ENCODE assay signal across 8 cellular contexts in genomic region chr1:229627003-229627402, GRCh38. TPM values are rescaled to one million over a fixed set of nuclear protein-coding genes. Genes with fewer than 3 reads are reported as not detected.
DNase-seq lines count a peak whose midpoint lies in the region; ATAC-seq and TF ChIP-seq lines count a peak whose summit lies in the region.

No MANE protein-coding gene starts in this region.

- H3K27ac Mint-ChIP-seq in T-helper 17 cell = peak overlapping the region; percentile 92

- no peaks in the 10 kb centered on the region for H3K27me3 ChIP-seq in gastroesophageal sphincter
- no peaks in the 10 kb centered on the region for H3K27me3 ChIP-seq in spleen (replicated peaks in 1 of 7)

- H3K4me1 Mint-ChIP-seq in T-helper 17 cell = peaks cover 41% of the 10 kb centered on the region

- no peaks in the 10 kb centered on the region for H3K27me3 Mint-ChIP-seq in T-helper 17 cell

- CTCF ChIA-PET in GM10248 (lab: Yijun Ruan, JAX) = interaction anchor here (3.2 kb wide), 1 partner anchor 10 kb away, joined by 13 read pairs; no protein-coding TSS in a partner anchor

- H3K9me3 ChIP-seq in T-helper 17 cell (ENCODE audit: control insufficient read depth, low read length, poor library complexity, severe bottlenecking) (no peaks in the 10 kb centered on the region), gastroesophageal sphincter (no peaks in the 10 kb centered on the region), spleen (no peaks in the 10 kb centered on the region)

- H3K36me3 ChIP-seq in gastroesophageal sphincter (peaks cover 0 to 4% of the 10 kb centered on the region in 2 donors), spleen (peaks cover 0 to 16% (median 0%) of the 10 kb centered on the region in 6 donors)

- POLR2A ChIA-PET in GM10248 (lab: Yijun Ruan, JAX) = interaction anchor here (0.6 kb wide), 1 partner anchor 140 kb away, joined by 5 read pairs; no protein-coding TSS in a partner anchor

- TF ChIP-seq POLR2A in gastroesophageal sphincter (IDR thresholded peaks at IDR 0.05) (no peak), spleen (IDR thresholded peaks at IDR 0.05) (no peak)

- ATAC-seq in T-helper 17 cell (no peak), gastroesophageal sphincter (no peak)

- TF ChIP-seq CTCF in gastroesophageal sphincter (IDR thresholded peaks at IDR 0.05) = no peak
- TF ChIP-seq CTCF in spleen (IDR thresholded peaks at IDR 0.05 in 8 of 11, conservative IDR thresholded peaks at IDR 0.05 in 3 of 11) = no peak
- no peak for TF ChIP-seq CTCF in GM10248 (IDR thresholded peaks at IDR 0.05; ENCODE audit: control extremely low read depth, extremely low read depth, low read depth, missing control alignments)

- H3K4me3 ChIP-seq in gastroesophageal sphincter (peak overlapping the region; percentile 80 to 83), spleen (peak overlapping the region; percentile 87 to 100 (median 94))

- H3K4me3 Mint-ChIP-seq in T-helper 17 cell = peak overlapping the region; percentile 99

- intact Hi-C loops in spleen (cut with DNase I; ENCODE audit: low total_unique reads) = loop anchor here (5.0 kb wide), 1 partner anchor 70 kb away; the partner anchor contains the start of gene ABCB10

- no peak for TF ChIP-seq EP300 in gastroesophageal sphincter (IDR thresholded peaks at IDR 0.05)

- DNase-seq in DMS153 treated with DMSO at 0.1 percent for 48 hours (lab: John Stamatoyannopoulos, UW; ENCODE audit: unreplicated experiment) (peak; percentile 21), DMS153 (lab: John Stamatoyannopoulos, UW) (no peak), T-helper 17 cell (no peak), spleen (no peak), NCI-H2107 (lab: John Stamatoyannopoulos, UW) (no peak), GM10248 (ENCODE audit: extremely low spot score) (no peak)
- DNase-seq in activated CD8-positive, alpha-beta memory T cell treated with anti-CD3 and anti-CD28 coated beads, Interleukin-2, amount 50 U/mL, for 48 hours = no peak

- H3K27ac ChIP-seq in gastroesophageal sphincter = peak overlapping the region in 2 of 4 donors; percentile 94
- peak overlapping the region in 1 of 8 donors; percentile 75 for H3K27ac ChIP-seq in spleen

- whole genome bisulfite sequencing in gastroesophageal sphincter (ENCODE audit: low coverage in 1 of 2), 2 donors = 1 to 3% methylated on average over 4 of the region's 4 CpGs
- 4 to 10% (median 6%) methylated on average over 4 of the region's 4 CpGs for WGBS in spleen, 5 donors

- peaks cover 5% of the 10 kb centered on the region for H3K36me3 Mint-ChIP-seq in T-helper 17 cell (ENCODE audit: low read depth)

- H3K4me1 ChIP-seq in gastroesophageal sphincter (peaks cover 5 to 45% (median 12%) of the 10 kb centered on the region in 3 donors), spleen (peaks cover 21 to 63% (median 37%) of the 10 kb centered on the region in 6 donors)

RNA-seq across cellular contexts. Expression of gene URB2, which starts 1.0 kb away (rescaled TPM):
- total RNA-seq in T-helper 17 cell (10 to 100 TPM in 1 of 2 donors, 1 to 10 TPM in 1; 8.2 to 10.7 TPM), gastroesophageal sphincter (10 to 100 TPM in 2 of 4 donors, 1 to 10 TPM in 2; 6.0 to 12.1 (median 9.2) TPM), spleen (10 to 100 TPM in 3 of 7 donors, 1 to 10 TPM in 4; 6.7 to 13.6 (median 9.8) TPM)
- 1 to 10 TPM; 2.1 to 3.5 (median 2.4) TPM for polyA plus RNA-seq in spleen

RNA-seq across cellular contexts. Expression of gene TAF5L, which starts 1.1 kb away (rescaled TPM):
- total RNA-seq in T-helper 17 cell = 10 to 100 TPM; 24.2 to 34.2 TPM
- 10 to 100 TPM; 20.5 to 30.4 (median 24.6) TPM for total RNA-seq in gastroesophageal sphincter
- 10 to 100 TPM; 15.8 to 24.7 (median 18.2) TPM for total RNA-seq in spleen
- 10 to 100 TPM in 1 of 3 donors, 1 to 10 TPM in 2; 7.0 to 10.9 (median 7.7) TPM for polyA plus RNA-seq in spleen
